7 cellular contexts compared by ENCODE assay signal in genomic region chr11:74948898-74949747, GRCh38. TPM values are rescaled to one million over a fixed set of nuclear protein-coding genes. Genes with fewer than 3 reads are reported as not detected.
DNase-seq lines count a peak whose midpoint lies in the region; ATAC-seq and TF ChIP-seq lines count a peak whose summit lies in the region.

SPCS2 (plus strand) TSS chr11:74949266; CDS start chr11:74949286, 20 bp downstream.
XRRA1 (minus strand) TSS chr11:74949091; CDS start chr11:74940878, 8,213 bp downstream.

- ATAC-seq in GM18505 (IDR thresholded peaks at IDR 0.05; ENCODE audit: unreplicated experiment) = peak; percentile 89
- ATAC-seq in HG02973 (IDR thresholded peaks at IDR 0.05; ENCODE audit: unreplicated experiment) = peak; percentile 85

- peaks cover 16% of the 10 kb centered on the region for H4K20me1 ChIP-seq in hepatocyte (ENCODE audit: insufficient read depth, poor library complexity, severe bottlenecking)

- no peaks in the 10 kb centered on the region for H3K9me2 ChIP-seq in hepatocyte (replicated peaks; ENCODE audit: insufficient read depth)

- in situ Hi-C loops in astrocyte of the spinal cord (cut with HindIII; ENCODE audit: low sequenced_read_pairs) = no loop called here

- H3K9me3 ChIP-seq in hepatocyte (ENCODE audit: low read depth) = no peaks in the 10 kb centered on the region

- no peaks in the 10 kb centered on the region for H3K27me3 ChIP-seq in hepatocyte

- H3K4me3 ChIP-seq in astrocyte of the spinal cord (ENCODE audit: low read depth, low read length) (peak within 1 kb of the TSS; percentile 96), hepatocyte (peak within 1 kb of the TSS; percentile 66)

- H2AFZ ChIP-seq in hepatocyte = peak within 1 kb of the TSS; percentile 84

- DNase-seq in NCI-H2029 (lab: John Stamatoyannopoulos, UW) (peak; percentile 97), T1000 (lab: John Stamatoyannopoulos, UW) (peak; percentile 98), astrocyte of the spinal cord (ENCODE audit: low read depth, low spot score) (peak; percentile 99), hepatocyte (ENCODE audit: low spot score) (peak; percentile 99), renal cortical epithelial cell (ENCODE audit: low read depth) (peak; percentile 96)

- TF ChIP-seq CTCF in astrocyte of the spinal cord (IDR thresholded peaks at IDR 0.05; ENCODE audit: low read depth, low read length) = no peak
- TF ChIP-seq CTCF in hepatocyte (IDR thresholded peaks at IDR 0.05; ENCODE audit: poor library complexity) = no peak

- no peaks in the 10 kb centered on the region for H3K36me3 ChIP-seq in hepatocyte (replicated peaks; ENCODE audit: insufficient read depth, low read depth)

- WGBS in hepatocyte (ENCODE audit: low lambda C conversion rate, missing lambda C conversion rate) = under 1% methylated on average over 58 of the region's 66 CpGs

- peaks cover 9% of the 10 kb centered on the region for H3K4me1 ChIP-seq in hepatocyte (ENCODE audit: insufficient read depth)

- H3K27ac ChIP-seq in hepatocyte = peak within 1 kb of the TSS; percentile 70

- peak; percentile 89 for TF ChIP-seq POLR2A in GM18505 (IDR thresholded peaks at IDR 0.05; ENCODE audit: borderline replicate concordance, extremely low read depth, insufficient read depth, insufficient read length)

- peak within 1 kb of the TSS; percentile 90 for H3K4me2 ChIP-seq in hepatocyte

- peaks cover 51% of the 10 kb centered on the region for H3K79me2 ChIP-seq in hepatocyte

RNA-seq across cellular contexts. Expression of gene SPCS2, which starts in this region (rescaled TPM):
- total RNA-seq in hepatocyte (51.0 and 73.7 TPM in 2 replicates), renal cortical epithelial cell (17.0 and 46.3 TPM in 2 replicates)
- 428 and 451 TPM in 2 replicates for polyA plus RNA-seq in hepatocyte

RNA-seq across cellular contexts. Expression of gene XRRA1, which starts in this region (rescaled TPM):
- 5.7 and 7.3 TPM in 2 replicates for total RNA-seq in hepatocyte
- 4.9 and 13.0 TPM in 2 replicates for polyA plus RNA-seq in hepatocyte
- total RNA-seq in renal cortical epithelial cell = 7.3 and 37.0 TPM in 2 replicates

Comparison
In these comparisons a context has a peak if more than half of its experiments do, and no peak if none do; other contexts are left out.
1. Peak in every context shown above with its lines: DNase-seq, ATAC-seq, H3K4me3 ChIP-seq and H3K27ac ChIP-seq.